25 cellular contexts compared by ENCODE assay signal in the genomic region with DNA sequence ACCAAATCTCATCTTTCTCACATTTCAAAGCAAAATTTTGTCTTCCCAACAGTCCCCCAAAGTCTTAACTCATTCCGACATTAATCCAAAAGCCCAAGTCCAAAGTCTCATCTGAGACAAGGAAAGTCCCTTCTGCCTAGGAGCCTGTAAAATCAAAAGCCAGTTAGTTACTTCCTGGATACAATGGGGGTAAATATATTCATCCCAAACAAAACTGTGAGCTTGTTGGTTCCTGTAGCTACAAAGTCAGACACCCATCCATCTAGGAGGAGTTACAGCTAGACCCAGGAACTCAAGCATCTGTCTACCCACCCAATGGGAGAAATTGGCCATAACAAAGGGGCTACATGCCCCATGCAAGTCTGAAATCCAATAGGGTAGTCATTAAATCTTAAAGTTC. TPM values are rescaled to one million over a fixed set of nuclear protein-coding genes. Genes with fewer than 3 reads are reported as not detected.
DNase-seq lines count a peak whose midpoint lies in the region; ATAC-seq, FAIRE-seq and TF ChIP-seq lines count a peak whose summit lies in the region.
"Had no signal": no experiment of that assay in that cellular context is flagged by ENCODE, and none has a peak within 500 bp of the region (broad histone marks: within the 10 kb centered on the region; RNA-seq: fewer than 3 reads in every experiment).

No MANE protein-coding gene starts in this region.

- H3K4me1 Mint-ChIP-seq in astrocyte (ENCODE audit: low read depth, unreplicated experiment) = peaks cover 8% of the 10 kb centered on the region
- peaks cover 8% of the 10 kb centered on the region for H3K4me1 Mint-ChIP-seq in WTC11
- H3K4me1 Mint-ChIP-seq: CD4-positive, alpha-beta memory T cell; CD8-positive, alpha-beta memory T cell had no signal

- peaks cover 7% of the 10 kb centered on the region for H3K36me3 Mint-ChIP-seq in astrocyte (ENCODE audit: low read depth, unreplicated experiment)
- H3K36me3 Mint-ChIP-seq in WTC11 = peaks cover 33% of the 10 kb centered on the region
- H3K36me3 Mint-ChIP-seq: CD4-positive, alpha-beta memory T cell had no signal

- H3K27me3 ChIP-seq in BLaER1 treated with 17β-estradiol and CSF1 and Interleukin-3, amounts not matched to agents 10 nM and 100 nM = no peaks in the 10 kb centered on the region
- no peaks in the 10 kb centered on the region for H3K27me3 ChIP-seq in astrocyte (ENCODE audit: insufficient read depth, low read length)
- H3K27me3 ChIP-seq: BE2C, BLaER1 had no signal

- intact Hi-C loops in left colon (cut with DNase I, micrococcal nuclease) = no loop called here

- ATAC-seq in left colon (peak; percentile 65), WTC11 (no peak)
- no peak for ATAC-seq in activated CD4-positive, CD25-positive, alpha-beta regulatory T cell treated with anti-CD3 and anti-CD28 coated beads, Interleukin-2, amount 50 U/mL, for 24 hours
- ATAC-seq: A549 had no signal

- no peaks in the 10 kb centered on the region for H4K20me1 ChIP-seq in BLaER1 treated with 17β-estradiol and CSF1 and Interleukin-3, amounts not matched to agents 10 nM and 100 nM
- no peaks in the 10 kb centered on the region for H4K20me1 ChIP-seq in astrocyte (ENCODE audit: insufficient read depth, low read length)
- H4K20me1 ChIP-seq: BLaER1 had no signal

- H3K4me3 Mint-ChIP-seq in astrocyte (ENCODE audit: unreplicated experiment) (no peak overlapping the region), WTC11 (no peak overlapping the region)
- H3K4me3 Mint-ChIP-seq: CD4-positive, alpha-beta memory T cell; CD4-positive, CD25-positive, alpha-beta regulatory T cell; CD8-positive, alpha-beta memory T cell had no signal

- peaks cover 0 to 82% (median 16%) of the 10 kb centered on the region in 10 experiments; a peak in 14 of 20 replicates for H3K4me1 ChIP-seq in BLaER1 treated with 17β-estradiol and CSF1 and Interleukin-3, amounts not matched to agents 10 nM and 100 nM
- H3K4me1 ChIP-seq in astrocyte (ENCODE audit: insufficient read depth, low read length) = no peaks in the 10 kb centered on the region
- H3K4me1 ChIP-seq: A549, BE2C, BLaER1 had no signal

- no peaks in the 10 kb centered on the region for H3K79me2 ChIP-seq in astrocyte (ENCODE audit: insufficient read depth, low read length)

- TF ChIP-seq CTCF in astrocyte (IDR thresholded peaks at IDR 0.05; ENCODE audit: insufficient read depth, low read depth, low read length) (no peak), WTC11 (IDR thresholded peaks at IDR 0.05) (no peak)

- DNase-seq in astrocyte (ENCODE audit: low read depth) (no peak), left colon (no peak), urothelium cell line (ENCODE audit: low spot score) (no peak), AG08396 (ENCODE audit: low spot score) (no peak), WTC11 (ENCODE audit: low spot score) (no peak)
- DNase-seq: BE2C; CD4-positive, alpha-beta memory T cell; CD4-positive, CD25-positive, alpha-beta regulatory T cell; CD8-positive, alpha-beta memory T cell; COR-L47; DMS 273 treated with DMSO at 0.1 percent for 48 hours; DMS153; DMS53; DMS79; DND-41; EL; GDM1 had no signal

- no peak for FAIRE-seq in astrocyte (lab: Jason Lieb, UNC)
- peak; percentile 30 for FAIRE-seq in urothelium cell line (lab: Jason Lieb, UNC)
- FAIRE-seq: A549, GM12891, GM19239 had no signal

- H3K9ac ChIP-seq in BLaER1 treated with 17β-estradiol and CSF1 and Interleukin-3, amounts not matched to agents 10 nM and 100 nM = peak overlapping the region in 1 of 11 experiments; percentile 26; a peak in 1 of 22 replicates
- no peak overlapping the region for H3K9ac ChIP-seq in astrocyte (ENCODE audit: low read length)
- H3K9ac ChIP-seq: BLaER1 had no signal

- H3K27me3 Mint-ChIP-seq in astrocyte (ENCODE audit: low read depth, unreplicated experiment) = no peaks in the 10 kb centered on the region
- peaks cover 6% of the 10 kb centered on the region for H3K27me3 Mint-ChIP-seq in WTC11 (ENCODE audit: low read depth)
- H3K27me3 Mint-ChIP-seq: CD4-positive, CD25-positive, alpha-beta regulatory T cell; CD8-positive, alpha-beta memory T cell had no signal

- POLR2A ChIA-PET in WTC11 (lab: Charles Lee) = no interaction called here

- H3K4me2 ChIP-seq in BLaER1 treated with 17β-estradiol and CSF1 and Interleukin-3, amounts not matched to agents 10 nM and 100 nM = no peak overlapping the region; a peak in 1 of 22 replicates
- H3K4me2 ChIP-seq in astrocyte (ENCODE audit: low read length) = no peak overlapping the region
- H3K4me2 ChIP-seq: A549, BLaER1 had no signal

- H3K9me3 Mint-ChIP-seq in astrocyte (ENCODE audit: unreplicated experiment) (peaks cover 27% of the 10 kb centered on the region), WTC11 (peaks cover 63% of the 10 kb centered on the region)

- CTCF ChIA-PET in WTC11 (lab: Charles Lee) = no interaction called here

- peaks cover 0 to 35% (median 7%) of the 10 kb centered on the region in 11 experiments; a peak in 8 of 22 replicates for H3K36me3 ChIP-seq in BLaER1 treated with 17β-estradiol and CSF1 and Interleukin-3, amounts not matched to agents 10 nM and 100 nM
- H3K36me3 ChIP-seq in astrocyte (ENCODE audit: insufficient read depth, low read length) = no peaks in the 10 kb centered on the region
- H3K36me3 ChIP-seq: BE2C, BLaER1 had no signal

- H2AFZ ChIP-seq in astrocyte (ENCODE audit: low read depth, low read length) = no peak overlapping the region

- peak overlapping the region in 4 of 10 experiments; percentile 5 to 34 (median 22); a peak in 5 of 20 replicates for H3K4me3 ChIP-seq in BLaER1 treated with 17β-estradiol and CSF1 and Interleukin-3, amounts not matched to agents 10 nM and 100 nM
- no peak overlapping the region for H3K4me3 ChIP-seq in astrocyte (ENCODE audit: insufficient read depth, low read depth, low read length)
- H3K4me3 ChIP-seq: A549, BLaER1 had no signal

- peaks cover 44 to 98% (median 64%) of the 10 kb centered on the region in 11 experiments for H3K9me3 ChIP-seq in BLaER1 treated with 17β-estradiol and CSF1 and Interleukin-3, amounts not matched to agents 10 nM and 100 nM (replicated peaks in 1 of 11)
- H3K9me3 ChIP-seq in astrocyte (ENCODE audit: insufficient read depth, low read depth, low read length) = no peaks in the 10 kb centered on the region
- H3K9me3 ChIP-seq: A549, BE2C had no signal

- H3K27ac Mint-ChIP-seq in astrocyte (ENCODE audit: unreplicated experiment) (peak overlapping the region; percentile 30), WTC11 (no peak overlapping the region)
- H3K27ac Mint-ChIP-seq: CD4-positive, alpha-beta memory T cell; CD4-positive, CD25-positive, alpha-beta regulatory T cell; CD8-positive, alpha-beta memory T cell had no signal

- H3K27ac ChIP-seq in BLaER1 treated with 17β-estradiol and CSF1 and Interleukin-3, amounts not matched to agents 10 nM and 100 nM = peak overlapping the region in 8 of 11 experiments; percentile 32 to 99 (median 94); a peak in 14 of 22 replicates
- H3K27ac ChIP-seq in astrocyte (ENCODE audit: low read depth, low read length) = no peak overlapping the region
- H3K27ac ChIP-seq: 22Rv1, A549, BLaER1, C4-2B had no signal

TF ChIP-seq in WTC11, 78 proteins besides CTCF, POLR2A, EP300 and RAD21:
- TF ChIP-seq PRRX2 (CRISPR knock-in tag; IDR thresholded peaks at IDR 0.05) (no peak), MYBL2 (CRISPR knock-in tag; IDR thresholded peaks at IDR 0.05) (no peak), ZNF317 (CRISPR knock-in tag; IDR thresholded peaks at IDR 0.05; ENCODE audit: borderline replicate concordance, low read depth) (no peak), FOXP1 (CRISPR knock-in tag; IDR thresholded peaks at IDR 0.05; ENCODE audit: borderline replicate concordance) (no peak)
- TF ChIP-seq, protein P1, sequence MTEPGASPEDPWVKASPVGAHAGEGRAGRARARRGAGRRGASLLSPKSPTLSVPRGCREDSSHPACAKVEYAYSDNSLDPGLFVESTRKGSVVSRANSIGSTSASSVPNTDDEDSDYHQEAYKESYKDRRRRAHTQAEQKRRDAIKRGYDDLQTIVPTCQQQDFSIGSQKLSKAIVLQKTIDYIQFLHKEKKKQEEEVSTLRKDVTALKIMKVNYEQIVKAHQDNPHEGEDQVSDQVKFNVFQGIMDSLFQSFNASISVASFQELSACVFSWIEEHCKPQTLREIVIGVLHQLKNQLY (CRISPR knock-in tag; IDR thresholded peaks at IDR 0.05) = no peak
- TF ChIP-seq, protein P2, sequence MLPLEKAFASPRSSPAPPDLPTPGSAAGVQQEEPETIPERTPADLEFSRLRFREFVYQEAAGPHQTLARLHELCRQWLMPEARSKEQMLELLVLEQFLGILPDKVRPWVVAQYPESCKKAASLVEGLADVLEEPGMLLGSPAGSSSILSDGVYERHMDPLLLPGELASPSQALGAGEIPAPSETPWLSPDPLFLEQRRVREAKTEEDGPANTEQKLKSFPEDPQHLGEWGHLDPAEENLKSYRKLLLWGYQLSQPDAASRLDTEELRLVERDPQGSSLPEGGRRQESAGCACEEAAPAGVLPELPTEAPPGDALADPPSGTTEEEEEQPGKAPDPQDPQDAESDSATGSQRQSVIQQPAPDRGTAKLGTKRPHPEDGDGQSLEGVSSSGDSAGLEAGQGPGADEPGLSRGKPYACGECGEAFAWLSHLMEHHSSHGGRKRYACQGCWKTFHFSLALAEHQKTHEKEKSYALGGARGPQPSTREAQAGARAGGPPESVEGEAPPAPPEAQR (CRISPR knock-in tag; IDR thresholded peaks at IDR 0.05) = no peak

RNA-seq across cellular contexts. Expression of a gene that starts 51.9 kb away (rescaled TPM):
- total RNA-seq in astrocyte (8.4 and 9.3 TPM in 2 replicates), left colon (10 to 100 TPM in 1 of 2 donors, 1 to 10 TPM in 1; 8.7 to 15.2 TPM), WTC11 (2021) (5.0 to 6.4 TPM (median 5.4 TPM) in 3 replicates)
